Comparison of ENCODE assay signal across 2 cellular contexts in the genomic region with DNA sequence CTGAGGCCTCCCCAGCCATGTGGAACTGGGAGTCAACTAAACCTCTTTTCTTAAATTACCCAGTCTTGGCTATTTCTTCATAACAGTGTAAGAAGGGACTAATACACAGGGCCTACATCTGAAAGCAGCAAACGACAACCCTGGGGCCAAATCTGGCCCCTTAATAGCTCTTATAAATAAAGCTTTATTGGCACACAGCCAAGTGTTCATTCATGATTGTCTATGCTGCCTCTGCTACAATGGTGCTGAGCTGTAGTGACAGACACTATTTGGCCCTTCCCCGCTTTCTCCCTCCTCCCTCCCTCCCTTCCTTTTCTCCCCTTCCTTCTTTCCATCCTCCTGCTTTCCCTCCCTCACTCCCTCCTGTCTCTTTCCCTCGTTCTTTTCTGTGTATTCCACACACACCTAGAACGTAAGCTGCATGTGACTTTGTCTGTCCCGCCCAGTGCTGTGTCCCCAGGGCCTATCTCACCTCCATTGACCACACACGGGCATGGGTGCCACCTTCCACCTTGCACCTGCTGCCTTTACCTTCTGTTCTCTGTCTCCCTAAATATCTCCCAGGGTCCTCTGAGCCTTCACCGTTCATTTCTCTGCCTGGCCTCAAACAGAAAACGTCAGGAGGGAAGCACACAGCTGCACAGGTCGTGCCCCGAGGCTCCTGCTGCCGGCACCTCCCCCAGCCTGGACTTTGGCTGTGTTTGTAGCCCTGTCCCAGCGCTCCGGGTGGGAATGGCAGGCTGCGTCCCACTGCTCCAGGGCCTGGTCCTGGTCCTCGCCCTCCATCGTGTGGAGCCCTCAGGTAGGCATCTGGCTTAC.
TF ChIP-seq lines count a peak whose summit lies in the region.

A gene with protein sequence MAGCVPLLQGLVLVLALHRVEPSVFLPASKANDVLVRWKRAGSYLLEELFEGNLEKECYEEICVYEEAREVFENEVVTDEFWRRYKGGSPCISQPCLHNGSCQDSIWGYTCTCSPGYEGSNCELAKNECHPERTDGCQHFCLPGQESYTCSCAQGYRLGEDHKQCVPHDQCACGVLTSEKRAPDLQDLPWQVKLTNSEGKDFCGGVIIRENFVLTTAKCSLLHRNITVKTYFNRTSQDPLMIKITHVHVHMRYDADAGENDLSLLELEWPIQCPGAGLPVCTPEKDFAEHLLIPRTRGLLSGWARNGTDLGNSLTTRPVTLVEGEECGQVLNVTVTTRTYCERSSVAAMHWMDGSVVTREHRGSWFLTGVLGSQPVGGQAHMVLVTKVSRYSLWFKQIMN (plus strand): TSS at position 720 of the 819 bp plus-strand sequence. CDS start 13 bp downstream, at position 733.

TF ChIP-seq in IMR-90, 13 proteins besides CTCF, POLR2A, EP300 and RAD21:
- TF ChIP-seq CHD1 (IDR thresholded peaks at IDR 0.05; ENCODE audit: low read depth, low read length) = no peak
- TF ChIP-seq BHLHE40 (IDR thresholded peaks at IDR 0.05; ENCODE audit: low read depth, low read length) = no peak
- TF ChIP-seq FOS (IDR thresholded peaks at IDR 0.05; ENCODE audit: low read depth, low read length) = no peak
- no peak for TF ChIP-seq MXI1 (IDR thresholded peaks at IDR 0.05; ENCODE audit: borderline replicate concordance, low read depth, low read length)
- no peak for TF ChIP-seq RFX5 (IDR thresholded peaks at IDR 0.05; ENCODE audit: low read depth, low read length)
- no peak for TF ChIP-seq RCOR1 (IDR thresholded peaks at IDR 0.05; ENCODE audit: insufficient replicate concordance, low read length)
- TF ChIP-seq MAZ (IDR thresholded peaks at IDR 0.05; ENCODE audit: borderline replicate concordance, low read depth, low read length) = no peak
- TF ChIP-seq, protein P1, sequence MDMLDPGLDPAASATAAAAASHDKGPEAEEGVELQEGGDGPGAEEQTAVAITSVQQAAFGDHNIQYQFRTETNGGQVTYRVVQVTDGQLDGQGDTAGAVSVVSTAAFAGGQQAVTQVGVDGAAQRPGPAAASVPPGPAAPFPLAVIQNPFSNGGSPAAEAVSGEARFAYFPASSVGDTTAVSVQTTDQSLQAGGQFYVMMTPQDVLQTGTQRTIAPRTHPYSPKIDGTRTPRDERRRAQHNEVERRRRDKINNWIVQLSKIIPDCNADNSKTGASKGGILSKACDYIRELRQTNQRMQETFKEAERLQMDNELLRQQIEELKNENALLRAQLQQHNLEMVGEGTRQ (IDR thresholded peaks at IDR 0.05; ENCODE audit: low read depth, low read length) = no peak
- TF ChIP-seq, protein P2, sequence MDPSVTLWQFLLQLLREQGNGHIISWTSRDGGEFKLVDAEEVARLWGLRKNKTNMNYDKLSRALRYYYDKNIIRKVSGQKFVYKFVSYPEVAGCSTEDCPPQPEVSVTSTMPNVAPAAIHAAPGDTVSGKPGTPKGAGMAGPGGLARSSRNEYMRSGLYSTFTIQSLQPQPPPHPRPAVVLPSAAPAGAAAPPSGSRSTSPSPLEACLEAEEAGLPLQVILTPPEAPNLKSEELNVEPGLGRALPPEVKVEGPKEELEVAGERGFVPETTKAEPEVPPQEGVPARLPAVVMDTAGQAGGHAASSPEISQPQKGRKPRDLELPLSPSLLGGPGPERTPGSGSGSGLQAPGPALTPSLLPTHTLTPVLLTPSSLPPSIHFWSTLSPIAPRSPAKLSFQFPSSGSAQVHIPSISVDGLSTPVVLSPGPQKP (IDR thresholded peaks at IDR 0.05; ENCODE audit: borderline replicate concordance, low read depth, low read length) = no peak
- TF ChIP-seq NFE2L2 (IDR thresholded peaks at IDR 0.05; ENCODE audit: low read depth, low read length) = no peak
- no peak for TF ChIP-seq CEBPB (IDR thresholded peaks at IDR 0.05; ENCODE audit: low read depth, low read length)
- no peak for TF ChIP-seq SMC3 (IDR thresholded peaks at IDR 0.05; ENCODE audit: low read depth, low read length)
- TF ChIP-seq MAFK (IDR thresholded peaks at IDR 0.05; ENCODE audit: low read depth, low read length) = no peak

TF ChIP-seq in H1, 55 proteins besides CTCF, POLR2A, EP300 and RAD21:
- TF ChIP-seq PHF8 (conservative IDR thresholded peaks at IDR 0.05; ENCODE audit: low read depth, low read length) = no peak
- TF ChIP-seq, protein P3, sequence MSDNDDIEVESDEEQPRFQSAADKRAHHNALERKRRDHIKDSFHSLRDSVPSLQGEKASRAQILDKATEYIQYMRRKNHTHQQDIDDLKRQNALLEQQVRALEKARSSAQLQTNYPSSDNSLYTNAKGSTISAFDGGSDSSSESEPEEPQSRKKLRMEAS (IDR thresholded peaks at IDR 0.05) = peak; percentile 42; the same call in 1 of the 2 replicates
- no peak for TF ChIP-seq EZH2 (IDR thresholded peaks at IDR 0.05; ENCODE audit: low read depth, low read length, severe bottlenecking)
- TF ChIP-seq, protein P4, sequence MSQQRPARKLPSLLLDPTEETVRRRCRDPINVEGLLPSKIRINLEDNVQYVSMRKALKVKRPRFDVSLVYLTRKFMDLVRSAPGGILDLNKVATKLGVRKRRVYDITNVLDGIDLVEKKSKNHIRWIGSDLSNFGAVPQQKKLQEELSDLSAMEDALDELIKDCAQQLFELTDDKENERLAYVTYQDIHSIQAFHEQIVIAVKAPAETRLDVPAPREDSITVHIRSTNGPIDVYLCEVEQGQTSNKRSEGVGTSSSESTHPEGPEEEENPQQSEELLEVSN (IDR thresholded peaks at IDR 0.05) = peak; percentile 35; the same call in 1 of the 2 replicates
